ENCODE assay signal across 1 cellular context in the genomic region with DNA sequence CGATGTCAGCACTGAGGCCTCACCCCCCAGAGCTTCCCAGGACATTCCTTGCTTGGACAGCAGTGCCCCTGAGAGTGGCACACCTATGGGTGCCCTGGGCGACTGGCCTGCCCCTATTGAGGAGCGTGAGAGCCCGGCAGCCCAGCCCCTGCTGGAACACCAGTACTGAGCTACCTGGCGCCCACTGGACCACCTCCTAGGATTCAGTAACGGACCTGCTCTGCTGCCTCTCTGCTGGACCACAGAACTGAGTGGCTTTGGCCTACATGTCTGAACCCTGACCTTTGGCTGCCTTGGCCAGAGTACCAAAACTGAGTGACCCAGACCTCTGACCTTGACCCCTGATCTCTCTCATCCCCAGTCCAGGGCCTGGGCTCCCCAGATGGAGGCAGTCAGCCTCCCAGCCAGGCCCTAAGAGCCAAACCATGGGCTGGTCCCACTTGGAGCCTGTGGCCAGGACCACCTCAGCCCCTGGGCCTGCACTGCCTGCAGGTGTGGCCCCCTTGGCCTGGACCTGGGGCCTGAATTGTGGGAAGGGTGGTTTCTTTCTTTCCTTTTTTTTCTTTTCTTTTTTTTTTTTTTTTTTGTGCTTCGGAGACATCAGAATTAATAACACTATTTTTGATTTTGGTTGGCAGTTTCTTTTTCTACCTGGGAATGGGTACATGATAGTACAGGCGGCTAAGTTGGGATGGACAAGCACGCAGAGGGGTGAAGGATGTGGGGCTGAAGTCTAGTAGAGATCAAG.
TF ChIP-seq lines count a peak whose summit lies in the region.

No MANE protein-coding gene starts in this region.

TF ChIP-seq in HCT116, 20 proteins besides CTCF, POLR2A, EP300 and RAD21 (continued from another document):
- TF ChIP-seq SRF (IDR thresholded peaks at IDR 0.05; ENCODE audit: low read depth): no peak
- no peak for TF ChIP-seq CBX3 (IDR thresholded peaks at IDR 0.05; ENCODE audit: low read depth)
- no peak for TF ChIP-seq TCF7L2 (IDR thresholded peaks at IDR 0.05; ENCODE audit: borderline replicate concordance, extremely low read depth, insufficient read depth, insufficient read length)
- no peak for TF ChIP-seq SP1 (IDR thresholded peaks at IDR 0.05; ENCODE audit: low read depth)
- TF ChIP-seq, protein P1, sequence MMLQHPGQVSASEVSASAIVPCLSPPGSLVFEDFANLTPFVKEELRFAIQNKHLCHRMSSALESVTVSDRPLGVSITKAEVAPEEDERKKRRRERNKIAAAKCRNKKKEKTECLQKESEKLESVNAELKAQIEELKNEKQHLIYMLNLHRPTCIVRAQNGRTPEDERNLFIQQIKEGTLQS (IDR thresholded peaks at IDR 0.05): no peak
- TF ChIP-seq SIN3A (IDR thresholded peaks at IDR 0.05; ENCODE audit: low read depth): no peak
- no peak for TF ChIP-seq EZH2phosphoT487 (IDR thresholded peaks at IDR 0.05; ENCODE audit: borderline replicate concordance)
- TF ChIP-seq ZNF274 (IDR thresholded peaks at IDR 0.05; ENCODE audit: low read depth, low read length): no peak
- no peak for TF ChIP-seq CEBPB (IDR thresholded peaks at IDR 0.05; ENCODE audit: low read depth)
- TF ChIP-seq, protein P2, sequence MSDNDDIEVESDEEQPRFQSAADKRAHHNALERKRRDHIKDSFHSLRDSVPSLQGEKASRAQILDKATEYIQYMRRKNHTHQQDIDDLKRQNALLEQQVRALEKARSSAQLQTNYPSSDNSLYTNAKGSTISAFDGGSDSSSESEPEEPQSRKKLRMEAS (IDR thresholded peaks at IDR 0.05): no peak
- TF ChIP-seq, protein P3, sequence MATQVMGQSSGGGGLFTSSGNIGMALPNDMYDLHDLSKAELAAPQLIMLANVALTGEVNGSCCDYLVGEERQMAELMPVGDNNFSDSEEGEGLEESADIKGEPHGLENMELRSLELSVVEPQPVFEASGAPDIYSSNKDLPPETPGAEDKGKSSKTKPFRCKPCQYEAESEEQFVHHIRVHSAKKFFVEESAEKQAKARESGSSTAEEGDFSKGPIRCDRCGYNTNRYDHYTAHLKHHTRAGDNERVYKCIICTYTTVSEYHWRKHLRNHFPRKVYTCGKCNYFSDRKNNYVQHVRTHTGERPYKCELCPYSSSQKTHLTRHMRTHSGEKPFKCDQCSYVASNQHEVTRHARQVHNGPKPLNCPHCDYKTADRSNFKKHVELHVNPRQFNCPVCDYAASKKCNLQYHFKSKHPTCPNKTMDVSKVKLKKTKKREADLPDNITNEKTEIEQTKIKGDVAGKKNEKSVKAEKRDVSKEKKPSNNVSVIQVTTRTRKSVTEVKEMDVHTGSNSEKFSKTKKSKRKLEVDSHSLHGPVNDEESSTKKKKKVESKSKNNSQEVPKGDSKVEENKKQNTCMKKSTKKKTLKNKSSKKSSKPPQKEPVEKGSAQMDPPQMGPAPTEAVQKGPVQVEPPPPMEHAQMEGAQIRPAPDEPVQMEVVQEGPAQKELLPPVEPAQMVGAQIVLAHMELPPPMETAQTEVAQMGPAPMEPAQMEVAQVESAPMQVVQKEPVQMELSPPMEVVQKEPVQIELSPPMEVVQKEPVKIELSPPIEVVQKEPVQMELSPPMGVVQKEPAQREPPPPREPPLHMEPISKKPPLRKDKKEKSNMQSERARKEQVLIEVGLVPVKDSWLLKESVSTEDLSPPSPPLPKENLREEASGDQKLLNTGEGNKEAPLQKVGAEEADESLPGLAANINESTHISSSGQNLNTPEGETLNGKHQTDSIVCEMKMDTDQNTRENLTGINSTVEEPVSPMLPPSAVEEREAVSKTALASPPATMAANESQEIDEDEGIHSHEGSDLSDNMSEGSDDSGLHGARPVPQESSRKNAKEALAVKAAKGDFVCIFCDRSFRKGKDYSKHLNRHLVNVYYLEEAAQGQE (IDR thresholded peaks at IDR 0.05; ENCODE audit: low read depth): no peak
- TF ChIP-seq JUND (IDR thresholded peaks at IDR 0.05): no peak
TF ChIP-seq in HCT116: peak in this region for 0.
